Comparison of ENCODE assay signal across 8 cellular contexts in genomic region chr1:33367488-33368405, GRCh38. TPM values are rescaled to one million over a fixed set of nuclear protein-coding genes. Genes with fewer than 3 reads are reported as not detected.
DNase-seq lines count a peak whose midpoint lies in the region; ATAC-seq, FAIRE-seq and TF ChIP-seq lines count a peak whose summit lies in the region.

No MANE protein-coding gene starts in this region.

- ATAC-seq in HG02759 (IDR thresholded peaks at IDR 0.05; ENCODE audit: unreplicated experiment), result peak; percentile 70
- peak; percentile 98 for ATAC-seq in activated CD8-positive, alpha-beta T cell treated with anti-CD3 and anti-CD28 coated beads for 36 hours
- peak; percentile 86 to 88 for ATAC-seq in lower lobe of right lung
- ATAC-seq in GM21367 (IDR thresholded peaks at IDR 0.05; ENCODE audit: unreplicated experiment), result no peak

- no peaks in the 10 kb centered on the region for H3K9me3 Mint-ChIP-seq in activated CD8-positive, alpha-beta T cell treated with anti-CD3 and anti-CD28 coated beads for 36 hours

- H3K27ac Mint-ChIP-seq in activated CD8-positive, alpha-beta T cell treated with anti-CD3 and anti-CD28 coated beads for 36 hours, result no peak overlapping the region

- peak; percentile 88 for DNase-seq in D721Med (ENCODE audit: insufficient read length, low spot score)
- peak; percentile 68 for DNase-seq in NCI-H460 (ENCODE audit: extremely low read depth, low read depth)
- DNase-seq in activated CD8-positive, alpha-beta T cell treated with anti-CD3 and anti-CD28 coated beads for 36 hours, result peak; percentile 88
- DNase-seq in ecto neural progenitor cell (ENCODE audit: low spot score), result peak; percentile 93
- DNase-seq in lower lobe of right lung, result peak; percentile 92
- DNase-seq in stimulated activated CD4-positive, alpha-beta T cell treated with anti-CD3 and anti-CD28 coated beads, TNF-alpha, amount 100 ng/mL, for 4 hours (ENCODE audit: low read depth in 3 of 3), result peak; percentile 71 to 83 (median 81)

- CTCF ChIA-PET in activated CD8-positive, alpha-beta T cell treated with anti-CD3 and anti-CD28 coated beads for 36 hours (lab: Charles Lee), result interaction anchor here (0.6 to 6.5 kb wide), 9 partner anchors 20 to 241 kb away, joined by 3 to 64 read pairs (median 4); partner anchors contain the start of gene TRIM62

- H3K36me3 Mint-ChIP-seq in activated CD8-positive, alpha-beta T cell treated with anti-CD3 and anti-CD28 coated beads for 36 hours (ENCODE audit: low read depth), result no peaks in the 10 kb centered on the region

- peak overlapping the region; percentile 18 for H3K27ac ChIP-seq in lower lobe of right lung

- POLR2A ChIA-PET in activated CD8-positive, alpha-beta T cell treated with anti-CD3 and anti-CD28 coated beads for 36 hours (lab: Charles Lee), result no interaction called here

- TF ChIP-seq CTCF in D721Med (IDR thresholded peaks at IDR 0.05; ENCODE audit: insufficient read depth, missing control alignments), result peak; percentile 97
- TF ChIP-seq CTCF in activated CD8-positive, alpha-beta T cell treated with anti-CD3 and anti-CD28 coated beads for 36 hours (IDR thresholded peaks at IDR 0.05), result peak; percentile 96
- TF ChIP-seq CTCF in lower lobe of right lung (IDR thresholded peaks at IDR 0.05), result peak; percentile 98

- no peak for FAIRE-seq in D721Med (lab: Jason Lieb, UNC)

- peaks cover 2% of the 10 kb centered on the region for H3K4me1 Mint-ChIP-seq in activated CD8-positive, alpha-beta T cell treated with anti-CD3 and anti-CD28 coated beads for 36 hours (ENCODE audit: low read depth)

- no peak overlapping the region for H3K4me3 Mint-ChIP-seq in activated CD8-positive, alpha-beta T cell treated with anti-CD3 and anti-CD28 coated beads for 36 hours

- intact Hi-C loops in activated CD8-positive, alpha-beta T cell treated with anti-CD3 and anti-CD28 coated beads for 36 hours (cut with micrococcal nuclease), result loop anchor here (2.0 to 10.0 kb wide), 2 partner anchors 73 to 233 kb away; no protein-coding TSS in a partner anchor
- intact Hi-C loops in lower lobe of right lung (cut with DNase I), result loop anchor here (10.0 kb wide), 1 partner anchor 73 kb away; no protein-coding TSS in a partner anchor

- no peak overlapping the region for H3K4me3 ChIP-seq in lower lobe of right lung

- no peaks in the 10 kb centered on the region for H3K36me3 ChIP-seq in lower lobe of right lung

- peaks cover 39% of the 10 kb centered on the region for H3K4me1 ChIP-seq in lower lobe of right lung

- no peaks in the 10 kb centered on the region for H3K27me3 ChIP-seq in lower lobe of right lung (ENCODE audit: low read depth)

- no peaks in the 10 kb centered on the region for H3K27me3 Mint-ChIP-seq in activated CD8-positive, alpha-beta T cell treated with anti-CD3 and anti-CD28 coated beads for 36 hours

- no peaks in the 10 kb centered on the region for H3K9me3 ChIP-seq in lower lobe of right lung

RNA-seq across cellular contexts. Expression of gene A3GALT2, which starts 46.8 kb away (rescaled TPM):
- not detected in 2 replicates for total RNA-seq in NCI-H460 (2014; rRNA removed; shearing (Covaris generic))
- not detected in 2 replicates for polyA plus RNA-seq in NCI-H460 (2014; cell fraction: nucleus; rRNA removed)
- not detected for total RNA-seq in activated CD8-positive, alpha-beta T cell treated with anti-CD3 and anti-CD28 coated beads for 36 hours
- not detected for total RNA-seq in lower lobe of right lung
